8 cellular contexts compared by ENCODE assay signal in genomic region chr4:1767770-1768366, GRCh38. TPM values are rescaled to one million over a fixed set of nuclear protein-coding genes. Genes with fewer than 3 reads are reported as not detected.
DNase-seq lines count a peak whose midpoint lies in the region; ATAC-seq and TF ChIP-seq lines count a peak whose summit lies in the region.

No MANE protein-coding gene starts in this region.

- H3K36me3 ChIP-seq in DND-41 (ENCODE audit: insufficient read depth, low read length): no peaks in the 10 kb centered on the region
- H3K36me3 ChIP-seq in Panc1 (ENCODE audit: control insufficient read depth, insufficient read depth, low read length): no peaks in the 10 kb centered on the region
- H3K36me3 ChIP-seq in naive thymus-derived CD4-positive, alpha-beta T cell (ENCODE audit: control insufficient read depth in 2 of 3, insufficient read depth in 3 of 3, low read length in 3 of 3): no peaks in the 10 kb centered on the region

- ATAC-seq in DND-41 (ENCODE audit: insufficient read depth, low read depth) (no peak), Panc1 (peak; percentile 67), GM18517 (IDR thresholded peaks at IDR 0.05; ENCODE audit: unreplicated experiment) (no peak), GM19023 (IDR thresholded peaks at IDR 0.05; ENCODE audit: unreplicated experiment) (no peak)
- peak; percentile 39 for ATAC-seq in naive thymus-derived CD4-positive, alpha-beta T cell

- no peak overlapping the region for H3K27ac Mint-ChIP-seq in naive thymus-derived CD4-positive, alpha-beta T cell

- no peak overlapping the region for H3K4me2 ChIP-seq in DND-41 (ENCODE audit: insufficient read depth, low read length)

- in situ Hi-C loops in Panc1 (cut with HindIII; ENCODE audit: low pct_unique_long_range_greater_than_20kb, low sequenced_read_pairs): no loop called here

- CTCF ChIA-PET in Panc1 (lab: Charles Lee): interaction anchor here (0.5 to 1.0 kb wide), 11 partner anchors 10 to 193 kb away, joined by 3 to 15 read pairs (median 5); no protein-coding TSS in a partner anchor
- CTCF ChIA-PET in naive thymus-derived CD4-positive, alpha-beta T cell (lab: Charles Lee): no interaction called here

- no peaks in the 10 kb centered on the region; the same call in 1 of the 2 replicates for H4K20me1 ChIP-seq in DND-41 (ENCODE audit: insufficient read depth, low read length)

- H3K79me2 ChIP-seq in DND-41 (ENCODE audit: insufficient read depth, low read length): no peaks in the 10 kb centered on the region

- no TSS peak for BruUV-seq in Panc1 (replicated peaks; lab: Mats Ljungman, UMichigan)

- intact Hi-C loops in Panc1 (cut with micrococcal nuclease; ENCODE audit: unreplicated experiment): no loop called here
- intact Hi-C loops in naive thymus-derived CD4-positive, alpha-beta T cell (cut with micrococcal nuclease): loop anchor here in 1 of 2 donors (2.0 kb wide), 1 partner anchor 25 kb away; the partner anchor contains the start of gene FGFR3

- H3K9ac ChIP-seq in DND-41 (ENCODE audit: low read depth, low read length): no peak overlapping the region

- no peak overlapping the region for H2AFZ ChIP-seq in DND-41 (ENCODE audit: low read depth, low read length)

- H3K36me3 Mint-ChIP-seq in naive thymus-derived CD4-positive, alpha-beta T cell: no peaks in the 10 kb centered on the region

- POLR2A ChIA-PET in Panc1 (lab: Charles Lee): interaction anchor here (0.6 kb wide), 2 partner anchors 10 to 116 kb away, joined by 4 to 10 read pairs; no protein-coding TSS in a partner anchor
- POLR2A ChIA-PET in naive thymus-derived CD4-positive, alpha-beta T cell (lab: Charles Lee): no interaction called here

- H3K27me3 Mint-ChIP-seq in naive thymus-derived CD4-positive, alpha-beta T cell: peaks cover 4 to 31% (median 10%) of the 10 kb centered on the region in 5 donors

- TF ChIP-seq CTCF in 22Rv1 (IDR thresholded peaks at IDR 0.05) (peak; percentile 38), DND-41 (IDR thresholded peaks at IDR 0.05; ENCODE audit: borderline replicate concordance, extremely low read depth, low read length, poor library complexity, severe bottlenecking) (peak; percentile 9), Panc1 (IDR thresholded peaks at IDR 0.05) (no peak; the same call in 1 of the 2 replicates)

- no peaks in the 10 kb centered on the region for H3K9me3 ChIP-seq in DND-41 (ENCODE audit: insufficient read depth, low read length, severe bottlenecking)
- no peaks in the 10 kb centered on the region for H3K9me3 ChIP-seq in Panc1 (ENCODE audit: control insufficient read depth, insufficient read depth, low read depth, low read length)
- no peaks in the 10 kb centered on the region for H3K9me3 ChIP-seq in naive thymus-derived CD4-positive, alpha-beta T cell (ENCODE audit: control insufficient read depth in 2 of 3, low read length in 3 of 3)

- H3K27me3 ChIP-seq in DND-41 (ENCODE audit: insufficient read depth, low read length, poor library complexity) (no peaks in the 10 kb centered on the region), Panc1 (ENCODE audit: control insufficient read depth, insufficient read depth, low read length) (no peaks in the 10 kb centered on the region)
- no peaks in the 10 kb centered on the region for H3K27me3 ChIP-seq in naive thymus-derived CD4-positive, alpha-beta T cell (ENCODE audit: control insufficient read depth in 2 of 2, insufficient read depth in 2 of 2, low read length in 2 of 2)

- no peaks in the 10 kb centered on the region for H3K9me3 Mint-ChIP-seq in naive thymus-derived CD4-positive, alpha-beta T cell

- peaks cover 0 to 9% (median 0%) of the 10 kb centered on the region in 7 donors for H3K4me1 Mint-ChIP-seq in naive thymus-derived CD4-positive, alpha-beta T cell

- peak overlapping the region in 9 of 10 donors; percentile 2 to 82 (median 68) for H3K4me3 Mint-ChIP-seq in naive thymus-derived CD4-positive, alpha-beta T cell

- DNase-seq in DND-41 (no peak), Panc1 (ENCODE audit: low read depth, low spot score) (no peak), cerebellar cortex (ENCODE audit: low spot score) (no peak)
- DNase-seq in effector CD4-positive, alpha-beta T cell: peak; percentile 12
- peak in 1 of 9 donors; percentile 50 for DNase-seq in naive thymus-derived CD4-positive, alpha-beta T cell

- H3K27ac ChIP-seq in 22Rv1 (no peak overlapping the region), DND-41 (ENCODE audit: low read length) (no peak overlapping the region), Panc1 (ENCODE audit: low read length) (no peak overlapping the region)
- no peak overlapping the region for H3K27ac ChIP-seq in naive thymus-derived CD4-positive, alpha-beta T cell (ENCODE audit: low read depth, low read length)

- no peak overlapping the region for H3K4me3 ChIP-seq in DND-41 (ENCODE audit: low read depth in 1 of 2, low read length in 2 of 2)
- H3K4me3 ChIP-seq in Panc1 (ENCODE audit: low read depth in 2 of 2, low read length in 2 of 2): peak overlapping the region in 1 of 2 experiments; percentile 15; a peak in 1 of 4 replicates
- H3K4me3 ChIP-seq in naive thymus-derived CD4-positive, alpha-beta T cell (ENCODE audit: low read length): no peak overlapping the region

- no peaks in the 10 kb centered on the region for H3K4me1 ChIP-seq in DND-41 (ENCODE audit: insufficient read depth, low read length)
- peaks cover 9% of the 10 kb centered on the region; the same call in 1 of the 2 replicates for H3K4me1 ChIP-seq in Panc1 (ENCODE audit: control insufficient read depth, insufficient read depth, low read length)
- no peaks in the 10 kb centered on the region for H3K4me1 ChIP-seq in naive thymus-derived CD4-positive, alpha-beta T cell (ENCODE audit: control insufficient read depth in 2 of 2, insufficient read depth in 2 of 2, low read length in 2 of 2)

RNA-seq across cellular contexts. Expression of gene FGFR3, which starts 25.2 kb away (rescaled TPM):
- total RNA-seq in Panc1 (2021; ENCODE audit: unreplicated experiment): 8.2 TPM
- 10.7 TPM for polyA plus RNA-seq in Panc1 (2012; ENCODE audit: insufficient read length)
- total RNA-seq in naive thymus-derived CD4-positive, alpha-beta T cell: 1 to 10 TPM in 1 of 5 experiments, not detected in 4; 1.0 TPM
- polyA plus RNA-seq in naive thymus-derived CD4-positive, alpha-beta T cell: not detected

RNA-seq across cellular contexts. Expression of gene TACC3, which starts 46.5 kb away (rescaled TPM):
- total RNA-seq in Panc1 (2021; ENCODE audit: unreplicated experiment): 106 TPM
- 82.2 TPM for polyA plus RNA-seq in Panc1 (2012; ENCODE audit: insufficient read length)
- total RNA-seq in naive thymus-derived CD4-positive, alpha-beta T cell: 100 to 1,000 TPM; 100 to 165 (median 162) TPM
- 100 to 1,000 TPM in 1 of 2 donors, 10 to 100 TPM in 1; 70.5 to 100 TPM for polyA plus RNA-seq in naive thymus-derived CD4-positive, alpha-beta T cell

RNA-seq across cellular contexts. Expression of gene TMEM129, which starts 46.7 kb away (rescaled TPM):
- 32.6 TPM for total RNA-seq in Panc1 (2021; ENCODE audit: unreplicated experiment)
- 37.6 TPM for polyA plus RNA-seq in Panc1 (2012; ENCODE audit: insufficient read length)
- total RNA-seq in naive thymus-derived CD4-positive, alpha-beta T cell: 10 to 100 TPM; 20.0 to 41.1 (median 26.7) TPM
- 10 to 100 TPM; 34.9 to 44.7 TPM for polyA plus RNA-seq in naive thymus-derived CD4-positive, alpha-beta T cell

RNA-seq across cellular contexts. Expression of gene SLBP, which starts 55.7 kb away (rescaled TPM):
- total RNA-seq in Panc1 (2021; ENCODE audit: unreplicated experiment): 73.4 TPM
- 81.0 TPM for polyA plus RNA-seq in Panc1 (2012; ENCODE audit: insufficient read length)
- 100 to 1,000 TPM in 1 of 5 experiments, 10 to 100 TPM in 4; 29.5 to 103 (median 30.3) TPM for total RNA-seq in naive thymus-derived CD4-positive, alpha-beta T cell
- polyA plus RNA-seq in naive thymus-derived CD4-positive, alpha-beta T cell: 10 to 100 TPM; 51.1 to 62.1 TPM

Comparison
In these comparisons a context has a peak if more than half of its experiments do, and no peak if none do; other contexts are left out.
1. ATAC-seq: peak in Panc1 (single experiment) and naive thymus-derived CD4-positive, alpha-beta T cell (single experiment); none in DND-41 (single experiment), GM18517 (single experiment) and GM19023 (single experiment).